In genomic region chr3:18527691-18528090, GRCh38 we compare ENCODE assay signal across 20 cellular contexts.
"Had no signal": no experiment of that assay in that cellular context is flagged by ENCODE, and none has a peak within 500 bp of the region (broad histone marks: within the 10 kb centered on the region; RNA-seq: fewer than 3 reads in every experiment).

No MANE protein-coding gene starts in this region.

- DNase-seq: activated CD4-positive, alpha-beta T cell treated with anti-CD3 and anti-CD28 coated beads for 36 hours; activated CD4-positive, alpha-beta T cell treated with anti-CD3 and anti-CD28 coated beads, Interleukin-2, amount 50 U/mL, for 4 hours; activated effector memory CD4-positive, alpha-beta T cell treated with Interleukin-2 at 50 U/mL for 16 hours; activated naive CD4-positive, alpha-beta T cell treated with anti-CD3 and anti-CD28 coated beads, Interleukin-2, amount 50 U/mL, for 16 hours; activated naive CD8-positive, alpha-beta T cell treated with anti-CD3 and anti-CD28 coated beads, Interleukin-2, amount 50 U/mL, for 24 hours; activated T-cell treated with anti-CD3 and anti-CD28 coated beads, Interleukin-2, amount 50 U/mL, for 72 hours; cortex of kidney; left ventricle myocardium inferior; nephron progenitor cell; pancreas; psoas muscle; spleen; stimulated activated CD4-positive, alpha-beta T cell treated with anti-CD3 and anti-CD28 coated beads, Interleukin-4, amount 100 ng/mL, for 1 hour; substantia nigra; T1000; thyroid gland; upper lobe of right lung had no signal

- ATAC-seq: activated CD4-positive, alpha-beta T cell treated with anti-CD3 and anti-CD28 coated beads for 36 hours; activated naive CD8-positive, alpha-beta T cell treated with anti-CD3 and anti-CD28 coated beads, Interleukin-2, amount 50 U/mL, for 24 hours; activated T-cell treated with anti-CD3 and anti-CD28 coated beads, Interleukin-2, amount 50 U/mL, for 72 hours; pancreas; psoas muscle; upper lobe of right lung; WTC11 had no signal

- H3K4me3 Mint-ChIP-seq: activated CD4-positive, alpha-beta T cell treated with anti-CD3 and anti-CD28 coated beads for 36 hours; activated naive CD8-positive, alpha-beta T cell treated with anti-CD3 and anti-CD28 coated beads, Interleukin-2, amount 50 U/mL, for 24 hours; activated T-cell treated with anti-CD3 and anti-CD28 coated beads, Interleukin-2, amount 50 U/mL, for 72 hours; mesothelial cell of epicardium; nephron progenitor cell; stimulated activated naive CD8-positive, alpha-beta T cell treated with anti-CD3 and anti-CD28 coated beads, Interleukin-15, Interleukin-2, amounts not matched to agents 100 ng/mL and 50 ng/mL, for 24 hours; WTC11 had no signal

- H3K4me1 Mint-ChIP-seq: mesothelial cell of epicardium had no signal

- H3K27me3 Mint-ChIP-seq: activated CD4-positive, alpha-beta T cell treated with anti-CD3 and anti-CD28 coated beads for 36 hours; activated naive CD8-positive, alpha-beta T cell treated with anti-CD3 and anti-CD28 coated beads, Interleukin-2, amount 50 U/mL, for 24 hours; stimulated activated naive CD8-positive, alpha-beta T cell treated with anti-CD3 and anti-CD28 coated beads, Interleukin-15, Interleukin-2, amounts not matched to agents 100 ng/mL and 50 ng/mL, for 24 hours had no signal

- H3K27ac Mint-ChIP-seq: activated CD4-positive, alpha-beta T cell treated with anti-CD3 and anti-CD28 coated beads for 36 hours; activated naive CD8-positive, alpha-beta T cell treated with anti-CD3 and anti-CD28 coated beads, Interleukin-2, amount 50 U/mL, for 24 hours; activated T-cell treated with anti-CD3 and anti-CD28 coated beads, Interleukin-2, amount 50 U/mL, for 72 hours; mesothelial cell of epicardium; nephron progenitor cell; stimulated activated naive CD8-positive, alpha-beta T cell treated with anti-CD3 and anti-CD28 coated beads, Interleukin-15, Interleukin-2, amounts not matched to agents 100 ng/mL and 50 ng/mL, for 24 hours; WTC11 had no signal
